8 cellular contexts compared by ENCODE assay signal in the genomic region with DNA sequence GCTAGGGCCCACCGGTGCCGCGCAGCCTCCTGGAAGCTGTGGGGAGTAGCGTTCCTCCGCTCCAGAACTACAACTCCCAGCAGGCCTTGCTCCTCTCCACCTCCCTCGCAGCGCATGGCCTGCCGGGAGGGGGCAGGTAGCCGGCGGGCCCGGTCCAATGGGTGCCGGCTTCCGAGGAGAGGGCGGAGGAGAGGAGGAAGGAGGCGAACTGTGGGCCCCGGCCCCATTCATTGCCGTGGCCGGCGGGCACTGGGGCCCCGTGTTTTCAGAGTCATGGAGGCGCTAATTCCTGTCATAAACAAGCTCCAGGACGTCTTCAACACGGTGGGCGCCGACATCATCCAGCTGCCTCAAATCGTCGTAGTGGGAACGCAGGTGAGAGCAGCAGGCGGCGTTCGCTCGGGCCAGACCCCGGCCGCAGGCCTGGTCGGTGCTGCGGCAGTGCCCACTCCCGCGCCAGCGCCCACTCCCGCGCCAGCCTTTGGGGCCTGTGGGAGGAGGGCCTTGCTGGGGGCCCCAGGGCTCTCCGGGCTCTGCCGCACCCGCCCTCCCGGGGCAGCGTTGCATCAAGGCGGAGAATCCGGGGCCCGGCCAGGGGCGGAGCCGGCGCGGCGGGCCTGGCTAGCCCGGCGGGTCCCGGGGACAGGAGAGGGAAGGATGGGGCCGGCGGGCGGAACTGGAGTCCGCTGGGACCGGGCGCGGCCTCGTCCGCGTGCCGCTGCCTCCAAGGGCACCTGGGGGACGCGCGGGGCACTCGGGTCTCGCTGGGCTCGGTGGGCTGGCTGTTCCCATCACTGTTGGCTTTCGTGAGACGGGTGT. TPM values are rescaled to one million over a fixed set of nuclear protein-coding genes. Genes with fewer than 3 reads are reported as not detected.
DNase-seq lines count a peak whose midpoint lies in the region; ATAC-seq and TF ChIP-seq lines count a peak whose summit lies in the region.

TSS of gene DNM1L (plus strand) at position 211 of the 819 bp plus-strand sequence. CDS start at position 274, 63 bp downstream.

- no peaks in the 10 kb centered on the region for H3K79me1 ChIP-seq in H9 (ENCODE audit: insufficient read depth, low read depth, low read length, poor library complexity, severe bottlenecking)

- no peak within 1 kb of the TSS for H3K4ac ChIP-seq in H9 (ENCODE audit: low read depth, low read length)

- H3K9me3 ChIP-seq in H9 (ENCODE audit: control insufficient read depth, low read depth, low read length) = no peaks in the 10 kb centered on the region
- H3K9me3 ChIP-seq in MG63 = no peaks in the 10 kb centered on the region

- peaks cover 27% of the 10 kb centered on the region; the same call in 1 of the 2 replicates for H3K79me2 ChIP-seq in H9 (ENCODE audit: insufficient read depth, low read length)

- peak within 1 kb of the TSS; percentile 90 for H3K4me3 ChIP-seq in MG63
- H3K4me3 ChIP-seq in fibroblast of the aortic adventitia (ENCODE audit: low read depth, low read length) = peak within 1 kb of the TSS; percentile 88

- no peak within 1 kb of the TSS for H4K5ac ChIP-seq in H9 (ENCODE audit: insufficient read length, low read depth, low read length)

- no peak within 1 kb of the TSS for H2AK5ac ChIP-seq in H9 (ENCODE audit: insufficient read length, low read length)

- H2BK12ac ChIP-seq in H9 (ENCODE audit: insufficient read length, low read depth, low read length) = no peak within 1 kb of the TSS

- H3K4me1 Mint-ChIP-seq in H9 (peaks cover 10 to 16% of the 10 kb centered on the region in 2 experiments), nephron progenitor cell (peaks cover 21% of the 10 kb centered on the region)
- H3K4me1 Mint-ChIP-seq in stimulated activated naive CD8-positive, alpha-beta T cell treated with anti-CD3 and anti-CD28 coated beads, Interleukin-15, amount 100 ng/mL, for 72 hours = peaks cover 23% of the 10 kb centered on the region

- no CpG with 5 or more reads among the region's 76 CpGs for WGBS in H9 (ENCODE audit: extremely low coverage, insufficient read length, low lambda C conversion rate)

- H3K36me3 Mint-ChIP-seq in H9 (ENCODE audit: insufficient read depth in 1 of 3, low read depth in 3 of 3) (peaks cover 5 to 11% (median 6%) of the 10 kb centered on the region in 3 experiments; a peak in 5 of 7 replicates), nephron progenitor cell (ENCODE audit: low read depth) (peaks cover 16% of the 10 kb centered on the region)

- H2BK120ac ChIP-seq in H9 (ENCODE audit: low read depth, low read length, poor library complexity, severe bottlenecking) = no peak within 1 kb of the TSS

- H3K14ac ChIP-seq in H9 (ENCODE audit: insufficient read depth, low read length) = peak within 1 kb of the TSS; percentile 81

- no peak within 1 kb of the TSS for H2BK15ac ChIP-seq in H9 (ENCODE audit: low read depth, low read length)

- H3K9me3 Mint-ChIP-seq in H9 (no peaks in the 10 kb centered on the region), nephron progenitor cell (peaks cover 3% of the 10 kb centered on the region)
- no peaks in the 10 kb centered on the region for H3K9me3 Mint-ChIP-seq in stimulated activated naive CD8-positive, alpha-beta T cell treated with anti-CD3 and anti-CD28 coated beads, Interleukin-15, amount 100 ng/mL, for 72 hours

- no peak within 1 kb of the TSS for H4K8ac ChIP-seq in H9 (replicated peaks; ENCODE audit: insufficient read length, low read depth, low read length)

- no peak within 1 kb of the TSS for H2AFZ ChIP-seq in H9 (ENCODE audit: low read length)

- peak within 1 kb of the TSS; percentile 83 for H3K9ac ChIP-seq in H9 (ENCODE audit: extremely low read depth, insufficient read length, low read length)

- ATAC-seq in stimulated activated naive CD8-positive, alpha-beta T cell treated with anti-CD3 and anti-CD28 coated beads, Interleukin-15, amount 100 ng/mL, for 72 hours = peak; percentile 98

- H3K4me1 ChIP-seq in H9 (ENCODE audit: insufficient read depth, low read length) = no peaks in the 10 kb centered on the region

- H3K27ac ChIP-seq in H9 (ENCODE audit: insufficient read length, low read depth, low read length) = no peak within 1 kb of the TSS

- H3K27ac Mint-ChIP-seq in H9 (peak within 1 kb of the TSS; percentile 91 to 97 (median 93)), nephron progenitor cell (peak within 1 kb of the TSS; percentile 88)
- peak within 1 kb of the TSS; percentile 94 to 97 for H3K27ac Mint-ChIP-seq in stimulated activated naive CD8-positive, alpha-beta T cell treated with anti-CD3 and anti-CD28 coated beads, Interleukin-15, amount 100 ng/mL, for 72 hours

- no peak within 1 kb of the TSS for H3K56ac ChIP-seq in H9 (ENCODE audit: insufficient read length, low read depth, low read length)

- peak within 1 kb of the TSS; percentile 28 for H3K18ac ChIP-seq in H9 (ENCODE audit: insufficient read length, low read depth, low read length)

- H2BK5ac ChIP-seq in H9 (ENCODE audit: insufficient read length, low read length) = no peak within 1 kb of the TSS

- peak; percentile 96 for DNase-seq in ELR (ENCODE audit: low read depth)
- DNase-seq in H9 = peak; percentile 99
- DNase-seq in MG63 = peak; percentile 98
- DNase-seq in SHP77 treated with DMSO at 0.1 percent for 48 hours (lab: John Stamatoyannopoulos, UW) = peak; percentile 90
- peak; percentile 98 for DNase-seq in activated effector memory CD4-positive, alpha-beta T cell treated with anti-CD3 and anti-CD28 coated beads, Interleukin-2, amount 50 U/mL, for 16 hours
- DNase-seq in fibroblast of the aortic adventitia (ENCODE audit: low read depth) = peak; percentile 92
- peak; percentile 93 for DNase-seq in nephron progenitor cell
- peak; percentile 91 to 95 for DNase-seq in stimulated activated naive CD8-positive, alpha-beta T cell treated with anti-CD3 and anti-CD28 coated beads, Interleukin-15, amount 100 ng/mL, for 72 hours

- H3K4me2 ChIP-seq in H9 (ENCODE audit: insufficient read depth, insufficient read length, low read length) = peak within 1 kb of the TSS; percentile 89

- no peak within 1 kb of the TSS for H4K91ac ChIP-seq in H9 (ENCODE audit: insufficient read length, low read depth, low read length)

- H3K36me3 ChIP-seq in MG63 = peaks cover 24% of the 10 kb centered on the region

- peak within 1 kb of the TSS; percentile 86 to 92 for H3K4me3 Mint-ChIP-seq in H9
- H3K4me3 Mint-ChIP-seq in nephron progenitor cell = peak within 1 kb of the TSS; percentile 92
- peak within 1 kb of the TSS; percentile 88 to 94 for H3K4me3 Mint-ChIP-seq in stimulated activated naive CD8-positive, alpha-beta T cell treated with anti-CD3 and anti-CD28 coated beads, Interleukin-15, amount 100 ng/mL, for 72 hours

- TF ChIP-seq CTCF in H9 (conservative IDR thresholded peaks at IDR 0.05) (no peak; the same call in 2 of the 3 replicates), fibroblast of the aortic adventitia (IDR thresholded peaks at IDR 0.05; ENCODE audit: insufficient read depth, low read length) (peak; percentile 10), nephron progenitor cell (IDR thresholded peaks at IDR 0.05) (no peak)

- H3K27me3 Mint-ChIP-seq in H9 (ENCODE audit: low read depth) (no peaks in the 10 kb centered on the region), nephron progenitor cell (ENCODE audit: low read depth, poor library complexity) (no peaks in the 10 kb centered on the region)
- H3K27me3 Mint-ChIP-seq in stimulated activated naive CD8-positive, alpha-beta T cell treated with anti-CD3 and anti-CD28 coated beads, Interleukin-15, amount 100 ng/mL, for 72 hours = no peaks in the 10 kb centered on the region

- no peaks in the 10 kb centered on the region for H4K20me1 ChIP-seq in H9 (ENCODE audit: control insufficient read depth, insufficient read depth, insufficient read length)

- H3K27me3 ChIP-seq in H9 (ENCODE audit: insufficient read depth, low read length) (no peaks in the 10 kb centered on the region), MG63 (no peaks in the 10 kb centered on the region)

- H3K23me2 ChIP-seq in H9 (ENCODE audit: insufficient read length, low read depth, low read length, poor library complexity, severe bottlenecking) = no peaks in the 10 kb centered on the region

- no peak within 1 kb of the TSS for H3T11ph ChIP-seq in H9 (ENCODE audit: low read length)

- H2BK20ac ChIP-seq in H9 (ENCODE audit: low read depth, low read length, poor library complexity, severe bottlenecking) = no peak within 1 kb of the TSS

- no peak within 1 kb of the TSS for H3K23ac ChIP-seq in H9 (ENCODE audit: insufficient read length, low read depth, low read length)

RNA-seq across cellular contexts. Expression of gene DNM1L, which starts in this region (rescaled TPM):
- 79.8 and 81.1 TPM in 2 replicates for total RNA-seq in H9 (2021)
- 73.7 and 89.9 TPM in 2 replicates for total RNA-seq in MG63 (2014; rRNA removed; shearing (Covaris generic); ENCODE audit: low replicate concordance)
- total RNA-seq in fibroblast of the aortic adventitia (ENCODE audit: low replicate concordance) = 30.7 and 73.5 TPM in 2 replicates
